8 cellular contexts compared by ENCODE assay signal in the genomic region with DNA sequence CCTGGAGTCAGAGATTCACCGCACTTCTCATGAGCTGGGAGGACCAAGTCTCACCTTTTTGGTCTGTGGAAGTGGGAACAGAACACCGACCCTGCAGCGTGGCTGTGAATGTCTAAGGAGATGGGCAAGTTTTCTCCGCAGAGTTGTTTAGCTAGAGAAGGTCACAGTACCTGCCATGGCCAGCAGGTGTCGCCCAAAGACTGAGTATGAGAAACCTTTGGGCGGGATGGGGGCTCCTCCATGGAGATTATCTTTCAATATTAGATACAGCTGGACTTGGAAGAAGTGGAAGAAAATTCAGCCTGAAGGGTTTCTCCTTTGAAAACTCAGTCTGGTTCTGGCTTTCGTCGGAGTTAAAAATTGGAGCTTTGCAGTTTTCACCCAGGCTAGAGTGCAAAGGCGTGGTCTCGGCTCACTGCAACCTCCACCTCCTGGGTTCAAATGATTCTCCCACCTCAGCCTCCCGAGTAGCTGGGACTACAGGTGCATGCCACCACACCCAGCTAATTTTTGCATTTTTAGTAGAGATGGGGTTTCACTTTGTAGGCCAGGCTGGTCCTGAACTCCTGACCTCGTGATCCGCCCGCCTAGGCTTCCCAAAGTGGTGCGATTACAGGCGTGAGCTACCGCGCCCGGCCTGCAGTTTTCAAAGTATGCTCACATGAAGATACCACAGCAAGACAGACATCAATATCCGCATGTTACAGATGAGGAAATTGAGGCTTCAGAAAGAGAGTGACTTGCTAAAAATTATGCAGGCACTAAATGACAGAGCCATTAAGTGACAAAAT. TPM values are rescaled to one million over a fixed set of nuclear protein-coding genes. Genes with fewer than 3 reads are reported as not detected.
A peak's percentile ranks its signal among the peaks of the same experiment; 100 is the strongest.
DNase-seq lines count a peak whose midpoint lies in the region; ATAC-seq and TF ChIP-seq lines count a peak whose summit lies in the region.

No MANE protein-coding gene starts in this region.

- TF ChIP-seq CTCF in LNCaP clone FGC (IDR thresholded peaks at IDR 0.05; ENCODE audit: control insufficient read depth, extremely low read depth, insufficient read depth) (peak; percentile 84), left ventricle myocardium inferior (IDR thresholded peaks at IDR 0.05; ENCODE audit: borderline replicate concordance) (peak; percentile 94), retinal pigment epithelial cell (conservative IDR thresholded peaks at IDR 0.05; ENCODE audit: low read depth, low read length) (peak; percentile 91)

- peaks cover 15% of the 10 kb centered on the region for H3K27me3 ChIP-seq in left ventricle myocardium inferior (ENCODE audit: low read depth)

- H3K4me1 ChIP-seq in left ventricle myocardium inferior = peaks cover 21% of the 10 kb centered on the region

- H3K9me3 ChIP-seq in left ventricle myocardium inferior (replicated peaks) = no peaks in the 10 kb centered on the region

- no peak overlapping the region for H3K27ac ChIP-seq in left ventricle myocardium inferior (replicated peaks)

- DNase-seq in ELR (ENCODE audit: low read depth) (peak; percentile 66), LNCaP clone FGC (ENCODE audit: low read depth) (no peak), T-helper 1 cell (peak; percentile 50 to 78 (median 56)), amniotic epithelial cell (ENCODE audit: low read depth) (peak; percentile 29), left ventricle myocardium inferior (peak; percentile 82), retinal pigment epithelial cell (ENCODE audit: low read depth) (no peak)

- H3K4me3 ChIP-seq in LNCaP clone FGC (ENCODE audit: low read depth, low read length) = no peak overlapping the region
- H3K4me3 ChIP-seq in left ventricle myocardium inferior = no peak overlapping the region
- H3K4me3 ChIP-seq in retinal pigment epithelial cell (ENCODE audit: low read length) = no peak overlapping the region

- intact Hi-C loops in left ventricle myocardium inferior (cut with micrococcal nuclease) = loop anchor here (5.0 to 10.0 kb wide), 2 partner anchors 247 to 360 kb away; no protein-coding TSS in a partner anchor

- no peaks in the 10 kb centered on the region for H3K36me3 ChIP-seq in left ventricle myocardium inferior

- ATAC-seq in GM18511 (IDR thresholded peaks at IDR 0.05; ENCODE audit: unreplicated experiment) (no peak), GM21737 (IDR thresholded peaks at IDR 0.05; ENCODE audit: unreplicated experiment) (no peak)

RNA-seq across cellular contexts. Expression of a gene that starts 10.7 kb away (rescaled TPM):
- total RNA-seq in left ventricle myocardium inferior = 0.19 TPM

RNA-seq across cellular contexts. Expression of a gene that starts 16.9 kb away (rescaled TPM):
- total RNA-seq in left ventricle myocardium inferior = 1.3 TPM

Comparison
In these comparisons a context has a peak if more than half of its experiments do, and no peak if none do; other contexts are left out.
1. DNase-seq: peak in ELR (single experiment), T-helper 1 cell (5 of 5), amniotic epithelial cell (single experiment) and left ventricle myocardium inferior (single experiment); none in LNCaP clone FGC (single experiment) and retinal pigment epithelial cell (single experiment).
2. Peak in every context shown above with its lines, with median percentiles within 50 percentile points of each other: CTCF ChIP-seq.